Comparison of ENCODE assay signal across 4 cellular contexts in genomic region chr10:120067427-120067826, GRCh38.
"Had no signal": no experiment of that assay in that cellular context is flagged by ENCODE, and none has a peak within 500 bp of the region (broad histone marks: within the 10 kb centered on the region; RNA-seq: fewer than 3 reads in every experiment).

No MANE protein-coding gene starts in this region.

- H3K9me3 ChIP-seq: HAP-1 had no signal

- H3K4me3 ChIP-seq: GM23248, GM23338, HAP-1 had no signal

- H3K4me1 ChIP-seq: HAP-1 had no signal

- ATAC-seq: GM23338, HCT116 had no signal

- H3K27ac ChIP-seq: GM23248 had no signal

- H3K36me3 ChIP-seq: HAP-1 had no signal
